Comparison of ENCODE assay signal across 6 cellular contexts in genomic region chr6:41073968-41074691, GRCh38. TPM values are rescaled to one million over a fixed set of nuclear protein-coding genes. Genes with fewer than 3 reads are reported as not detected.
A peak's percentile ranks its signal among the peaks of the same experiment; 100 is the strongest.
DNase-seq lines count a peak whose midpoint lies in the region; ATAC-seq and TF ChIP-seq lines count a peak whose summit lies in the region.

No MANE protein-coding gene starts in this region.

- peak overlapping the region; percentile 78 to 99 (median 90) for H3K4me3 ChIP-seq in breast epithelium
- H3K4me3 ChIP-seq in neural progenitor cell, result peak overlapping the region; percentile 96

- H3K4me2 ChIP-seq in neural progenitor cell, result peak overlapping the region; percentile 92

- ATAC-seq in HG02840 (IDR thresholded peaks at IDR 0.05; ENCODE audit: low FRiP score, unreplicated experiment) (no peak), HG02870 (IDR thresholded peaks at IDR 0.05; ENCODE audit: unreplicated experiment) (no peak)

- intact Hi-C loops in breast epithelium (cut with DNase I; ENCODE audit: low total_unique reads), result loop anchor here (5.0 kb wide), 1 partner anchor 1183 kb away; no protein-coding TSS in a partner anchor

- H3K4me1 ChIP-seq in breast epithelium (peaks cover 0 to 8% of the 10 kb centered on the region in 2 donors), neural progenitor cell (peaks cover 37% of the 10 kb centered on the region)

- no peaks in the 10 kb centered on the region for H3K9me3 Mint-ChIP-seq in neural progenitor cell

- H3K36me3 Mint-ChIP-seq in neural progenitor cell, result no peaks in the 10 kb centered on the region

- peaks cover 73% of the 10 kb centered on the region for H3K79me2 ChIP-seq in neural progenitor cell (ENCODE audit: low read depth)

- H3K36me3 ChIP-seq in breast epithelium (no peaks in the 10 kb centered on the region), neural progenitor cell (peaks cover 14% of the 10 kb centered on the region)

- peak in 4 of 6 experiments; percentile 7 to 48 (median 22) for DNase-seq in stimulated activated naive CD4-positive, alpha-beta T cell (lab: John Stamatoyannopoulos, UW)
- no peak for DNase-seq in stimulated activated naive CD4-positive, alpha-beta T cell treated with Interleukin-2 at 50 U/mL for 16 hours (lab: John Stamatoyannopoulos, UW)
- DNase-seq in breast epithelium (ENCODE audit: low spot score in 2 of 2) (no peak), neural progenitor cell (ENCODE audit: low spot score) (peak; percentile 22)

- H3K27me3 Mint-ChIP-seq in neural progenitor cell (ENCODE audit: insufficient read depth, low read depth), result no peaks in the 10 kb centered on the region

- no peak overlapping the region for H2AFZ ChIP-seq in neural progenitor cell (replicated peaks)

- H3K9me3 ChIP-seq in breast epithelium (no peaks in the 10 kb centered on the region), neural progenitor cell (ENCODE audit: low read depth) (no peaks in the 10 kb centered on the region)

- no peak for TF ChIP-seq CTCF in breast epithelium (IDR thresholded peaks at IDR 0.05)
- no peak for TF ChIP-seq CTCF in neural progenitor cell (IDR thresholded peaks at IDR 0.05)

- peak overlapping the region; percentile 92 for H3K4me3 Mint-ChIP-seq in neural progenitor cell

- no peak for TF ChIP-seq POLR2A in breast epithelium (IDR thresholded peaks at IDR 0.05)

- H3K27ac ChIP-seq in breast epithelium (peak overlapping the region; percentile 99), neural progenitor cell (peak overlapping the region; percentile 97)

- H4K20me1 ChIP-seq in neural progenitor cell (ENCODE audit: low read depth), result peaks cover 54% of the 10 kb centered on the region

- H3K27me3 ChIP-seq in breast epithelium, result no peaks in the 10 kb centered on the region
- H3K27me3 ChIP-seq in neural progenitor cell, result no peaks in the 10 kb centered on the region

- peak overlapping the region; percentile 92 for H3K9ac ChIP-seq in neural progenitor cell

- H3F3A ChIP-seq in neural progenitor cell (ENCODE audit: low read depth), result peaks cover 34% of the 10 kb centered on the region

- peak overlapping the region; percentile 98 for H3K27ac Mint-ChIP-seq in neural progenitor cell

- H3K4me1 Mint-ChIP-seq in neural progenitor cell, result peaks cover 28% of the 10 kb centered on the region

RNA-seq across cellular contexts. Expression of gene NFYA, which starts 1.4 kb away (rescaled TPM):
- total RNA-seq in breast epithelium (10 to 100 TPM; 28.6 to 33.4 (median 29.8) TPM), neural progenitor cell (ENCODE audit: low replicate concordance) (34.8 and 47.9 TPM in 2 replicates)

RNA-seq across cellular contexts. Expression of gene OARD1, which starts 2.0 kb away (rescaled TPM):
- total RNA-seq in breast epithelium, result 10 to 100 TPM; 17.0 to 26.2 (median 22.3) TPM
- 41.9 and 67.9 TPM in 2 replicates for total RNA-seq in neural progenitor cell (ENCODE audit: low replicate concordance)

RNA-seq across cellular contexts. Expression of gene APOBEC2, which starts 21.1 kb away (rescaled TPM):
- total RNA-seq in breast epithelium (not detected), neural progenitor cell (ENCODE audit: low replicate concordance) (0.46 TPM in 1 of 2 replicates, not detected in the other)

RNA-seq across cellular contexts. Expression of gene TSPO2, which starts 31.9 kb away (rescaled TPM):
- total RNA-seq in breast epithelium, result not detected
- not detected in 2 replicates for total RNA-seq in neural progenitor cell (ENCODE audit: low replicate concordance)

RNA-seq across cellular contexts. Expression of gene UNC5CL, which starts 35.1 kb away (rescaled TPM):
- total RNA-seq in breast epithelium (1 to 10 TPM; 1.1 to 2.0 (median 1.8) TPM), neural progenitor cell (ENCODE audit: low replicate concordance) (2.2 and 5.0 TPM in 2 replicates)

Comparison
In these comparisons a context has a peak if more than half of its experiments do, and no peak if none do; other contexts are left out.
1. DNase-seq: peak in stimulated activated naive CD4-positive, alpha-beta T cell (4 of 6) and neural progenitor cell (single experiment); none in stimulated activated naive CD4-positive, alpha-beta T cell treated with Interleukin-2 at 50 U/mL for 16 hours (single experiment) and breast epithelium (0 of 2).